14 cellular contexts compared by ENCODE assay signal in the genomic region with DNA sequence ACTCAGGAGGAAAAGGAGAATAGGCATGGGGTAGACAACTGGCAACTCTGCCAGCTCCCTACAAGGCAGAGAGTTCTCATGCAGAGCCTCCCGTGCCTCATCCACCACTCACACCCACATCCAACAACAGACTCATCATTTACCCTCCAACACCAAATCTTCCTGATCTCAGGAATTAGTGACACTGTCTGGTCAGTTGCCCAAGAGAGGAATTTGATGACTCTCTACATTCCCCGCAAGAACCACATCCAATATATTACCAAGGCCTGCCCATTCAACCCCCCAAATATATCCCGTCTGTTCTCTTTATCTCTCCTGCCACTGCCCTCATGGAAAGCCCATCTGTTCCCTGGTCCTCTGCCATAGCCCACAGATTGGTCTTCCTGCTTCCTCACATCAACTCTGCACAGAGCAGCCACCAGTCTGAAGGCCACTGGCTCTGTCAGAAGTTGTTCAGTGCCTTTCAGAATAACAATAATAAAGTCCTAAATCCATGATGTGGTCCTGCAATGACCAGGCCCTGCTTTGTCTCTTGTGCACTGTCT.
"Had no signal": no experiment of that assay in that cellular context is flagged by ENCODE, and none has a peak within 500 bp of the region (broad histone marks: within the 10 kb centered on the region; RNA-seq: fewer than 3 reads in every experiment).

No MANE protein-coding gene starts in this region.

- DNase-seq: activated CD4-positive, alpha-beta memory T cell treated with anti-CD3 and anti-CD28 coated beads, Interleukin-2, amount 10 ng/mL, durations not matched to agents 7 days and 5 days; activated CD4-positive, alpha-beta T cell treated with anti-CD3 and anti-CD28 coated beads, Interleukin-2, amount 10 ng/mL, durations not matched to agents 24 days and 14 days; activated gamma-delta T cell treated with Interleukin-2 at 50 U/mL for 16 hours; aorta; heart left ventricle; left cardiac atrium; nephron progenitor cell; pancreas; right cardiac atrium; stimulated activated CD4-positive, alpha-beta T cell treated with anti-CD3 and anti-CD28 coated beads, Interleukin-12 subunit alpha, Interleukin-12 subunit beta, amount 100 ng/mL, for 4 hours; stimulated activated CD4-positive, alpha-beta T cell treated with anti-CD3 and anti-CD28 coated beads, Interleukin-4, amount 100 ng/mL, for 4 hours; stimulated activated naive CD8-positive, alpha-beta T cell treated with anti-CD3 and anti-CD28 coated beads, Interleukin-15, amount 100 ng/mL, for 72 hours; tibial artery had no signal

- ATAC-seq: activated CD4-positive, CD25-positive, alpha-beta regulatory T cell treated with anti-CD3 and anti-CD28 coated beads, Interleukin-2, amount 50 U/mL, for 24 hours; heart left ventricle; left cardiac atrium; pancreas; right cardiac atrium; stimulated activated naive CD8-positive, alpha-beta T cell treated with anti-CD3 and anti-CD28 coated beads, Interleukin-15, amount 100 ng/mL, for 72 hours had no signal
